In genomic region chr3:187989458-187990153, GRCh38 we compare ENCODE assay signal across 12 cellular contexts.
DNase-seq lines count a peak whose midpoint lies in the region; ATAC-seq, FAIRE-seq and TF ChIP-seq lines count a peak whose summit lies in the region.
"Had no signal": no experiment of that assay in that cellular context is flagged by ENCODE, and none has a peak within 500 bp of the region (broad histone marks: within the 10 kb centered on the region; RNA-seq: fewer than 3 reads in every experiment).

No MANE protein-coding gene starts in this region.

- H3K9me3 Mint-ChIP-seq in Caco-2 (ENCODE audit: unreplicated experiment), result peaks cover 12% of the 10 kb centered on the region

- ATAC-seq in GM18909 (IDR thresholded peaks at IDR 0.05; ENCODE audit: poor library complexity, unreplicated experiment), result no peak

- no TSS peak for BruUV-seq in Caco-2 (replicated peaks; lab: Mats Ljungman, UMichigan)

- no peaks in the 10 kb centered on the region for H3K9me2 ChIP-seq in OCI-LY1 (ENCODE audit: low read depth, low read length)

- H3F3A ChIP-seq in OCI-LY1 (ENCODE audit: insufficient read depth, low read length), result no peaks in the 10 kb centered on the region

- H4K20me1 ChIP-seq in OCI-LY1 (ENCODE audit: insufficient read depth, low read length), result no peaks in the 10 kb centered on the region

- H3K27me3 ChIP-seq in Caco-2 (replicated peaks; ENCODE audit: control insufficient read depth, insufficient read depth, low read length) (no peaks in the 10 kb centered on the region), OCI-LY1 (ENCODE audit: insufficient read depth, low read length) (no peaks in the 10 kb centered on the region)

- peak overlapping the region; percentile 20; the same call in 1 of the 2 replicates for H3K9ac ChIP-seq in OCI-LY1 (ENCODE audit: low read length)

- CTCF ChIA-PET in Caco-2 (lab: Charles Lee), result no interaction called here

- peak overlapping the region; percentile 61 for H3K27ac ChIP-seq in OCI-LY1 (ENCODE audit: low read depth, low read length, poor library complexity, severe bottlenecking)

- peak overlapping the region; percentile 17; the same call in 1 of the 2 replicates for H2AFZ ChIP-seq in OCI-LY1 (ENCODE audit: low read length)

- H3K4me3 ChIP-seq in Caco-2 (ENCODE audit: low read depth, low read length), result no peak overlapping the region
- no peak overlapping the region for H3K4me3 ChIP-seq in OCI-LY1 (ENCODE audit: low read depth, low read length, poor library complexity, severe bottlenecking)

- TF ChIP-seq CTCF in Caco-2 (IDR thresholded peaks at IDR 0.05; ENCODE audit: insufficient read depth in 1 of 2, low read depth in 1 of 2, low read length in 1 of 2, severe bottlenecking in 1 of 2, unreplicated experiment in 1 of 2) (no peak), OCI-LY1 (IDR thresholded peaks at IDR 0.05; ENCODE audit: low read length) (no peak)

- intact Hi-C loops in Caco-2 (cut with micrococcal nuclease; ENCODE audit: unreplicated experiment), result no loop called here

- no peak overlapping the region for H3K27ac Mint-ChIP-seq in Caco-2 (ENCODE audit: unreplicated experiment)

- H3K27me3 Mint-ChIP-seq in Caco-2 (ENCODE audit: insufficient read depth, unreplicated experiment), result no peaks in the 10 kb centered on the region

- H3K4me3 Mint-ChIP-seq in Caco-2 (ENCODE audit: unreplicated experiment), result no peak overlapping the region

- H3K4me1 ChIP-seq in Caco-2 (peaks cover 20% of the 10 kb centered on the region), OCI-LY1 (ENCODE audit: insufficient read depth, low read length, severe bottlenecking) (peaks cover 75% of the 10 kb centered on the region)

- H3K36me3 ChIP-seq in Caco-2 (ENCODE audit: control insufficient read depth, insufficient read depth, low read length), result no peaks in the 10 kb centered on the region
- no peaks in the 10 kb centered on the region for H3K36me3 ChIP-seq in OCI-LY1 (ENCODE audit: insufficient read depth, low read length)

- DNase-seq in Caco-2, result peak; percentile 27 to 50
- DNase-seq in NCI-H1417 (lab: John Stamatoyannopoulos, UW), result peak; percentile 78 to 92 (median 79)
- DNase-seq in iPS-NIHi11 (ENCODE audit: low spot score), result peak; percentile 89
- DNase-seq in activated CD4-positive, CD25-positive, alpha-beta regulatory T cell treated with anti-CD3 and anti-CD28 coated beads, Interleukin-2, amount 50 U/mL, for 72 hours, result no peak
- DNase-seq in HTR-8/SVneo (ENCODE audit: insufficient read length, low spot score), result no peak
- no peak for DNase-seq in stimulated activated CD4-positive, alpha-beta T cell treated with anti-CD3 and anti-CD28 coated beads, Interleukin-4, amount 100 ng/mL, for 4 hours
- DNase-seq: activated T-cell treated with anti-CD3 and anti-CD28 coated beads for 4 hours, kidney had no signal

- POLR2A ChIA-PET in Caco-2 (lab: Charles Lee), result no interaction called here

- H3K36me3 Mint-ChIP-seq in Caco-2 (ENCODE audit: insufficient read depth, unreplicated experiment), result no peaks in the 10 kb centered on the region

- H3K4me2 ChIP-seq in OCI-LY1 (ENCODE audit: low read length), result peak overlapping the region; percentile 14; the same call in 1 of the 2 replicates

- H3K9me3 ChIP-seq in Caco-2 (no peaks in the 10 kb centered on the region), OCI-LY1 (ENCODE audit: low read length) (no peaks in the 10 kb centered on the region)

- H3K79me2 ChIP-seq in OCI-LY1 (ENCODE audit: insufficient read depth, low read length), result no peaks in the 10 kb centered on the region

- FAIRE-seq in HTR-8/SVneo (lab: Jason Lieb, UNC), result no peak
- FAIRE-seq: G401.6, TTC549 had no signal

- peaks cover 21% of the 10 kb centered on the region for H3K4me1 Mint-ChIP-seq in Caco-2 (ENCODE audit: low read depth, unreplicated experiment)

Comparison
In these comparisons a context has a peak if more than half of its experiments do, and no peak if none do; other contexts are left out.
1. DNase-seq: peak in Caco-2 (2 of 2), NCI-H1417 (3 of 3) and iPS-NIHi11 (single experiment); none in activated CD4-positive, CD25-positive, alpha-beta regulatory T cell treated with anti-CD3 and anti-CD28 coated beads, Interleukin-2, amount 50 U/mL, for 72 hours (single experiment), HTR-8/SVneo (single experiment) and stimulated activated CD4-positive, alpha-beta T cell treated with anti-CD3 and anti-CD28 coated beads, Interleukin-4, amount 100 ng/mL, for 4 hours (0 of 2).